8 cellular contexts compared by ENCODE assay signal in the genomic region with DNA sequence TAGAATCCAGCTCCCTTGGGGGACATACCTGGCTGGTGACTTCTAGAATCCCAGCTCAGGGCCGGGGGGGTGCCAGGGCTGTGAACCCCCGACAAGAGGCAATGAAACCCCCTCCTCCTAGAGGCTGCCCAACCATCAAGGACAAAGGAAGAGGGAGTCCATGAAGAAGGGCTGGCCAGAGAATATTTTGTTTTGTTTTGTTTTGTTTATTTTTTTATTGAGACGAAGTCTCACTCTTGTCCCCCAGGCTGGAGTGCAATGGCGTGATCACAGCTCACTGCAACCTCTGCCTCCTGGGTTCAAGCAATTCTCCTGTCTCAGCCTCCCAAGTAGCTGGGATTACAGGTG. TPM values are rescaled to one million over a fixed set of nuclear protein-coding genes. Genes with fewer than 3 reads are reported as not detected.
DNase-seq lines count a peak whose midpoint lies in the region; ATAC-seq, FAIRE-seq and TF ChIP-seq lines count a peak whose summit lies in the region.
"Not testable (repeated sequence)": the region's sequence is repeated elsewhere in the genome, so short reads cannot be mapped to it uniquely, and the experiment has no call there.

No MANE protein-coding gene starts in this region.

- H3K9me3 Mint-ChIP-seq in activated naive CD8-positive, alpha-beta T cell treated with anti-CD3 and anti-CD28 coated beads for 36 hours, result not testable (repeated sequence)

- H3K79me2 ChIP-seq in MM.1S (ENCODE audit: low read length), result not testable (repeated sequence)

- peak overlapping the region; percentile 89 to 95 for H3K27ac ChIP-seq in A549
- H3K27ac ChIP-seq in MM.1S (ENCODE audit: low read length), result not testable (repeated sequence)
- H3K27ac ChIP-seq in WERI-Rb-1, result peak overlapping the region; percentile 35
- H3K27ac ChIP-seq in epithelial cell of prostate, result peak overlapping the region; percentile 96
- H3K27ac ChIP-seq in spleen, result peak overlapping the region in 6 of 8 donors; percentile 34 to 90 (median 64)

- peak overlapping the region; percentile 21; the same call in 1 of the 2 replicates for H3K9ac ChIP-seq in ES-I3 (ENCODE audit: low read depth, low read length)
- H3K9ac ChIP-seq in MM.1S (ENCODE audit: low read length), result not testable (repeated sequence)
- peak overlapping the region; percentile 50 for H3K9ac ChIP-seq in mucosa of stomach (ENCODE audit: low read length)

- not testable (repeated sequence) for H3K36me3 Mint-ChIP-seq in activated naive CD8-positive, alpha-beta T cell treated with anti-CD3 and anti-CD28 coated beads for 36 hours

- FAIRE-seq in A549 (lab: Jason Lieb, UNC), result not testable (repeated sequence)

- ATAC-seq in A549, result not testable (repeated sequence)

- intact Hi-C loops in spleen (cut with DNase I; ENCODE audit: low total_unique reads), result loop anchor here (5.0 kb wide), 1 partner anchor 197 kb away; a partner anchor contains a TSS

- H4K20me1 ChIP-seq in MM.1S (ENCODE audit: insufficient read depth, low read length), result not testable (repeated sequence)

- H2AFZ ChIP-seq in MM.1S (ENCODE audit: low read length), result not testable (repeated sequence)

- H3K36me3 ChIP-seq in ES-I3 (ENCODE audit: insufficient read depth, low read length); MM.1S (replicated peaks; ENCODE audit: insufficient read depth, low read length); mucosa of stomach (ENCODE audit: control insufficient read depth, insufficient read depth, low read length); spleen: not testable (repeated sequence)
- H3K36me3 ChIP-seq in WERI-Rb-1, result peaks cover 21% of the 10 kb centered on the region

- H3K4me3 ChIP-seq in A549; MM.1S (ENCODE audit: low read length); WERI-Rb-1 (ENCODE audit: low read depth, low read length): not testable (repeated sequence)
- H3K4me3 ChIP-seq in mucosa of stomach (ENCODE audit: low read length), result peak overlapping the region; percentile 2
- H3K4me3 ChIP-seq in spleen, result peak overlapping the region in 1 of 8 donors; percentile 79

- DNase-seq in A549 (ENCODE audit: low read depth in 1 of 2, low spot score in 1 of 2); MM.1S; WERI-Rb-1; activated naive CD8-positive, alpha-beta T cell treated with anti-CD3 and anti-CD28 coated beads for 36 hours; epithelial cell of prostate (ENCODE audit: low read depth, low spot score); spleen: not testable (repeated sequence)

- not testable (repeated sequence) for TF ChIP-seq EP300 in A549 (IDR thresholded peaks at IDR 0.05)

- not testable (repeated sequence) for TF ChIP-seq CTCF in A549 (IDR thresholded peaks at IDR 0.05); MM.1S (IDR thresholded peaks at IDR 0.05; ENCODE audit: low read length); WERI-Rb-1 (IDR thresholded peaks at IDR 0.05; ENCODE audit: low read depth, low read length); spleen (IDR thresholded peaks at IDR 0.05 in 8 of 11, conservative IDR thresholded peaks at IDR 0.05 in 3 of 11)

- peaks cover 94% of the 10 kb centered on the region for H3K27me3 ChIP-seq in MM.1S (replicated peaks; ENCODE audit: insufficient read depth, low read length)
- H3K27me3 ChIP-seq in WERI-Rb-1 (ENCODE audit: insufficient read depth, low read depth, severe bottlenecking); mucosa of stomach (ENCODE audit: control insufficient read depth, insufficient read depth, low read length): not testable (repeated sequence)
- peaks cover 0 to 22% (median 0%) of the 10 kb centered on the region in 7 donors for H3K27me3 ChIP-seq in spleen (replicated peaks in 1 of 7)

- TF ChIP-seq RAD21 in A549 (conservative IDR thresholded peaks at IDR 0.05 in 1 of 2, IDR thresholded peaks at IDR 0.05 in 1 of 2), result not testable (repeated sequence)

- POLR2A ChIA-PET in A549 (lab: Yijun Ruan, JAX), result interaction anchor here (1.1 to 4.1 kb wide), 6 partner anchors 149 to 199 kb away, joined by 3 to 38 read pairs (median 12); a partner anchor contains a TSS

- not testable (repeated sequence) for H3K9me2 ChIP-seq in MM.1S (replicated peaks; ENCODE audit: insufficient read depth, low read length)

- peak overlapping the region; percentile 91 for H3K27ac Mint-ChIP-seq in activated naive CD8-positive, alpha-beta T cell treated with anti-CD3 and anti-CD28 coated beads for 36 hours

- not testable (repeated sequence) for H3F3A ChIP-seq in MM.1S (ENCODE audit: insufficient read depth, low read length)

- 60% methylated on average over 4 of the region's 4 CpGs for WGBS in A549 (ENCODE audit: missing lambda C conversion rate)
- 49 to 71% (median 65%) methylated on average over 4 of the region's 4 CpGs for WGBS in spleen, 5 donors

- H3K4me1 Mint-ChIP-seq in activated naive CD8-positive, alpha-beta T cell treated with anti-CD3 and anti-CD28 coated beads for 36 hours, result peaks cover 56% of the 10 kb centered on the region

- CTCF ChIA-PET in A549 (lab: Yijun Ruan, JAX), result interaction anchor here (1.0 to 7.5 kb wide), 17 partner anchors 10 to 271 kb away, joined by 3 to 154 read pairs (median 5); a partner anchor contains a TSS

- TF ChIP-seq POLR2A in A549 (IDR thresholded peaks at IDR 0.05; ENCODE audit: low read length); spleen (IDR thresholded peaks at IDR 0.05): not testable (repeated sequence)

- not testable (repeated sequence) for H3K4me3 Mint-ChIP-seq in activated naive CD8-positive, alpha-beta T cell treated with anti-CD3 and anti-CD28 coated beads for 36 hours

- H3K4me2 ChIP-seq in A549 (peak overlapping the region; percentile 99), MM.1S (ENCODE audit: low read depth, low read length) (peak overlapping the region; percentile 79; the same call in 1 of the 2 replicates)

- H3K4me1 ChIP-seq in A549 (peaks cover 58% of the 10 kb centered on the region), ES-I3 (ENCODE audit: insufficient read depth, low read length) (peaks cover 37% of the 10 kb centered on the region), MM.1S (ENCODE audit: low read length) (peaks cover 24% of the 10 kb centered on the region), mucosa of stomach (ENCODE audit: control insufficient read depth, insufficient read depth, low read length) (peaks cover 48% of the 10 kb centered on the region), spleen (peaks cover 31 to 92% (median 70%) of the 10 kb centered on the region in 6 donors)

- H3K9me3 ChIP-seq in A549; ES-I3 (ENCODE audit: control insufficient read depth, insufficient read depth, low read length); MM.1S (replicated peaks; ENCODE audit: insufficient read depth, low read length); WERI-Rb-1 (ENCODE audit: severe bottlenecking); mucosa of stomach (ENCODE audit: control insufficient read depth, low read length); spleen: not testable (repeated sequence)

- H3K27me3 Mint-ChIP-seq in activated naive CD8-positive, alpha-beta T cell treated with anti-CD3 and anti-CD28 coated beads for 36 hours, result not testable (repeated sequence)

RNA-seq across cellular contexts. Expression of a gene that starts 41.5 kb away (rescaled TPM):
- 8.9 and 12.9 TPM in 2 replicates for polyA plus RNA-seq in A549 (2011; rRNA removed)
- 5.8 and 7.4 TPM in 2 replicates for polyA plus RNA-seq in A549 (2012; cell fraction: cytosol; rRNA removed)
- polyA plus RNA-seq in A549 (2012; cell fraction: nucleus; rRNA removed), result 13.9 and 15.8 TPM in 2 replicates
- 11.5 to 12.5 TPM (median 12.3 TPM) in 3 replicates for polyA plus RNA-seq in A549 (2017; fragmentation: RNase III; extraction: RNeasy Plus Mini Kit Qiagen cat#74134 plus additional on column Dnase treatment)
- 22.2 and 28.2 TPM in 2 replicates for polyA minus RNA-seq in A549 (2011; rRNA and poly(A)+ RNA removed)
- total RNA-seq in activated naive CD8-positive, alpha-beta T cell treated with anti-CD3 and anti-CD28 coated beads for 36 hours, result 1 to 10 TPM; 8.8 to 9.0 TPM
- 10 to 100 TPM in 6 of 7 donors, 1 to 10 TPM in 1; 5.6 to 33.6 (median 25.5) TPM for total RNA-seq in spleen
- 1 to 10 TPM; 1.3 to 5.4 (median 3.0) TPM for polyA plus RNA-seq in spleen

RNA-seq across cellular contexts. Expression of a gene that starts 42.2 kb away (rescaled TPM):
- polyA plus RNA-seq in A549 (2011; rRNA removed) (4.3 and 5.9 TPM in 2 replicates), A549 (2017; fragmentation: RNase III; extraction: RNeasy Plus Mini Kit Qiagen cat#74134 plus additional on column Dnase treatment) (8.2 to 12.6 TPM (median 11.3 TPM) in 3 replicates), spleen (under 1 TPM; 0.30 to 0.70 (median 0.64) TPM)
- polyA plus RNA-seq in A549 (2012; cell fraction: cytosol; rRNA removed), result 5.2 and 5.8 TPM in 2 replicates
- polyA plus RNA-seq in A549 (2012; cell fraction: nucleus; rRNA removed), result 15.3 and 16.1 TPM in 2 replicates
- polyA minus RNA-seq in A549 (2011; rRNA and poly(A)+ RNA removed), result 5.4 and 9.5 TPM in 2 replicates
- total RNA-seq in activated naive CD8-positive, alpha-beta T cell treated with anti-CD3 and anti-CD28 coated beads for 36 hours, result 1 to 10 TPM; 1.2 to 1.3 TPM
- 1 to 10 TPM; 1.2 to 8.3 (median 3.8) TPM for total RNA-seq in spleen
